20 cellular contexts compared by ENCODE assay signal in the genomic region with DNA sequence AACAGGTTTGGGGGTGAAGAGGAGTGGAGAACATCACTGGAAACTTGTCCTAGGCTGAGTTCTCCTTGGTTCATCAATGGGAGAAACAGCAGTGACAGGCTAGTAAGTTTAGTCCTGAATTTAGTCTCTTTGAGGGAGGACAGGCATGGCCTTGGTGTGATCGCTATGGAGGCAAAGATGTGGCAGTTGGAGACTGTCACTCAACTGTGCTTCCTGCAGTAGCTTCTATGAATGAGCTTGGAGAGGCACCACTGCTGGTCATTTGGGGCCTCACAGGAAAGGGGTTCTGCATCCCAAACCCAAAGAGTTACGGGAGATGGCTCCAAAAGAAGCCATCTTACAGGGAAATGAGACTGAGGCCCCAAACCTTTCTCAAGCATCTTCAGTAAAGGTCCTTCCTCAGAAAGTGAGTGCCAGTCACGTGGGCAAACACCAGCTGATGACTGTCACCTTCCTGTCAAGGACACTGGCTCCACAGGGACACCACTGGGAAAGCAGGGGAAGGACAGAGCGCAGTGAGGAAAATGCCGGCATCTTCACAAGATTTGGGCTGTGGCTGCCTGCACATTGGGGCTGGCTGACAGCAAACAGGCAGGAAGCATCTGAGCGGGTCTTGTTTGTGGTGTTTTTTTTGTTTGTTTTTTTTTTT. TPM values are rescaled to one million over a fixed set of nuclear protein-coding genes. Genes with fewer than 3 reads are reported as not detected.
DNase-seq lines count a peak whose midpoint lies in the region; ATAC-seq and TF ChIP-seq lines count a peak whose summit lies in the region.
"Had no signal": no experiment of that assay in that cellular context is flagged by ENCODE, and none has a peak within 500 bp of the region (broad histone marks: within the 10 kb centered on the region; RNA-seq: fewer than 3 reads in every experiment).

No MANE protein-coding gene starts in this region.

- no peak for TF ChIP-seq CTCF in OCI-LY7 (conservative IDR thresholded peaks at IDR 0.05; ENCODE audit: low read length)

- H3K27ac Mint-ChIP-seq in CD4-positive, CD25-positive, alpha-beta regulatory T cell, result peak overlapping the region in 2 of 3 donors; percentile 7 to 59
- peak overlapping the region; percentile 60 for H3K27ac Mint-ChIP-seq in central memory CD8-positive, alpha-beta T cell (ENCODE audit: low read depth)

- no peak overlapping the region for H3K27ac ChIP-seq in CD4-positive, CD25-positive, alpha-beta regulatory T cell (ENCODE audit: insufficient read depth, low read length, poor library complexity, severe bottlenecking)
- no peak overlapping the region for H3K27ac ChIP-seq in OCI-LY7 (ENCODE audit: low read depth, low read length, poor library complexity, severe bottlenecking)
- H3K27ac ChIP-seq: A549, GM23248, PC-9, RWPE1 had no signal

- peaks cover 5% of the 10 kb centered on the region for H3K27me3 Mint-ChIP-seq in CD4-positive, CD25-positive, alpha-beta regulatory T cell
- no peaks in the 10 kb centered on the region for H3K27me3 Mint-ChIP-seq in central memory CD8-positive, alpha-beta T cell

- H3K79me2 ChIP-seq in OCI-LY7 (ENCODE audit: insufficient read depth, low read depth, low read length), result peaks cover 6% of the 10 kb centered on the region

- no peak overlapping the region for H3K4me3 ChIP-seq in CD4-positive, CD25-positive, alpha-beta regulatory T cell (ENCODE audit: low read depth, low read length)
- H3K4me3 ChIP-seq in OCI-LY7 (ENCODE audit: low read depth, low read length, poor library complexity, severe bottlenecking), result no peak overlapping the region
- H3K4me3 ChIP-seq: A549, GM23248, HAP-1, PC-9 had no signal

- H3K4me3 Mint-ChIP-seq in CD4-positive, CD25-positive, alpha-beta regulatory T cell, result no peak overlapping the region
- H3K4me3 Mint-ChIP-seq in central memory CD8-positive, alpha-beta T cell, result no peak overlapping the region

- H3K36me3 ChIP-seq in CD4-positive, CD25-positive, alpha-beta regulatory T cell (ENCODE audit: control insufficient read depth, insufficient read depth, low read length), result peaks cover 7% of the 10 kb centered on the region
- peaks cover 14% of the 10 kb centered on the region for H3K36me3 ChIP-seq in OCI-LY7 (ENCODE audit: insufficient read depth, low read length)

- no peak overlapping the region for H3K4me2 ChIP-seq in OCI-LY7 (ENCODE audit: low read length)
- H3K4me2 ChIP-seq: A549, PC-9 had no signal

- no peaks in the 10 kb centered on the region for H3K9me2 ChIP-seq in OCI-LY7 (ENCODE audit: insufficient read depth, low read length)

- no peaks in the 10 kb centered on the region for H3K9me3 ChIP-seq in CD4-positive, CD25-positive, alpha-beta regulatory T cell (ENCODE audit: control insufficient read depth in 2 of 2, low read length in 2 of 2)
- H3K9me3 ChIP-seq in OCI-LY7 (ENCODE audit: low read length), result no peaks in the 10 kb centered on the region
- H3K9me3 ChIP-seq: A549, HAP-1 had no signal

- intact Hi-C loops in OCI-LY7 (cut with micrococcal nuclease; ENCODE audit: unreplicated experiment), result loop anchor here (10.0 kb wide), 1 partner anchor 337 kb away; no protein-coding TSS in a partner anchor

- DNase-seq in activated effector memory CD4-positive, alpha-beta T cell treated with anti-CD3 and anti-CD28 coated beads, Interleukin-2, amount 50 U/mL, for 16 hours, result peak; percentile 34
- DNase-seq in activated effector memory CD4-positive, alpha-beta T cell treated with Interleukin-2 at 50 U/mL for 16 hours, result no peak
- no peak for DNase-seq in CD4-positive, CD25-positive, alpha-beta regulatory T cell
- DNase-seq in OCI-LY7 (ENCODE audit: low spot score), result no peak
- no peak for DNase-seq in central memory CD8-positive, alpha-beta T cell (ENCODE audit: low spot score in 2 of 2)
- DNase-seq: GDM1, GM23248, NCI-H1092 treated with DMSO at 0.1 percent for 48 hours, NCI-H146, NCI-H2029 treated with DMSO at 0.1 percent for 48 hours, NCI-H2171 treated with DMSO at 0.1 percent for 48 hours, NCI-H82, PC-9 had no signal

- no peak for ATAC-seq in CD4-positive, CD25-positive, alpha-beta regulatory T cell (ENCODE audit: low read depth in 2 of 2)
- no peak for ATAC-seq in central memory CD8-positive, alpha-beta T cell (replicated peaks; ENCODE audit: extremely low read depth, poor library complexity, severe bottlenecking)
- ATAC-seq in HG02884 (IDR thresholded peaks at IDR 0.05; ENCODE audit: unreplicated experiment) (no peak), GM18907 (IDR thresholded peaks at IDR 0.05; ENCODE audit: unreplicated experiment) (no peak), GM21528 (IDR thresholded peaks at IDR 0.05; ENCODE audit: low FRiP score, unreplicated experiment) (no peak)
- ATAC-seq: A549 had no signal

- peaks cover 2% of the 10 kb centered on the region; the same call in 1 of the 2 replicates for H4K20me1 ChIP-seq in OCI-LY7 (ENCODE audit: insufficient read depth, low read length)

- no peaks in the 10 kb centered on the region for H3K9me3 Mint-ChIP-seq in CD4-positive, CD25-positive, alpha-beta regulatory T cell
- H3K9me3 Mint-ChIP-seq in central memory CD8-positive, alpha-beta T cell, result no peaks in the 10 kb centered on the region

- 0 out of 2 replicates have a peak overlapping the region, but pooled peaks have one; percentile 21 for H2AFZ ChIP-seq in OCI-LY7 (ENCODE audit: low read length)
- H2AFZ ChIP-seq: GM23248, PC-9 had no signal

- POLR2A ChIA-PET in OCI-LY7 (lab: Charles Lee), result interaction anchor here (1.7 kb wide), 1 partner anchor 25 kb away, joined by 6 read pairs; a partner anchor contains a TSS

- peaks cover 6% of the 10 kb centered on the region for H3K36me3 Mint-ChIP-seq in CD4-positive, CD25-positive, alpha-beta regulatory T cell
- peaks cover 14% of the 10 kb centered on the region for H3K36me3 Mint-ChIP-seq in central memory CD8-positive, alpha-beta T cell (ENCODE audit: insufficient read depth)

- BruUV-seq in OCI-LY7 (replicated peaks; lab: Mats Ljungman, UMichigan), result no TSS peak

- H3K4me1 ChIP-seq in CD4-positive, CD25-positive, alpha-beta regulatory T cell (ENCODE audit: control insufficient read depth, insufficient read depth, low read length, poor library complexity, severe bottlenecking), result peaks cover 10% of the 10 kb centered on the region
- peaks cover 14% of the 10 kb centered on the region for H3K4me1 ChIP-seq in OCI-LY7 (ENCODE audit: insufficient read depth, low read length, poor library complexity, severe bottlenecking)
- H3K4me1 ChIP-seq: HAP-1 had no signal

- no peaks in the 10 kb centered on the region for H3K27me3 ChIP-seq in CD4-positive, CD25-positive, alpha-beta regulatory T cell (ENCODE audit: control insufficient read depth, insufficient read depth, low read length)

- H3K4me1 Mint-ChIP-seq in CD4-positive, CD25-positive, alpha-beta regulatory T cell, result peaks cover 0 to 21% (median 15%) of the 10 kb centered on the region in 4 donors
- peaks cover 18% of the 10 kb centered on the region for H3K4me1 Mint-ChIP-seq in central memory CD8-positive, alpha-beta T cell

- CTCF ChIA-PET in OCI-LY7 (lab: Charles Lee; ENCODE audit: unreplicated experiment), result no interaction called here

RNA-seq across cellular contexts. Expression of a gene that starts 7.2 kb away (rescaled TPM):
- total RNA-seq in CD4-positive, CD25-positive, alpha-beta regulatory T cell, result 202 TPM
- 100 to 1,000 TPM; 148 to 188 (median 180) TPM for polyA plus RNA-seq in CD4-positive, CD25-positive, alpha-beta regulatory T cell
- 90.8 and 142 TPM in 2 replicates for total RNA-seq in OCI-LY7 (2014; rRNA removed; shearing (Covaris generic))
- 213 and 224 TPM in 2 replicates for total RNA-seq in OCI-LY7 (2022)

RNA-seq across cellular contexts. Expression of a gene that starts 46.0 kb away (rescaled TPM):
- total RNA-seq in CD4-positive, CD25-positive, alpha-beta regulatory T cell, result not detected
- polyA plus RNA-seq in CD4-positive, CD25-positive, alpha-beta regulatory T cell, result 1 to 10 TPM in 3 of 4 donors, not detected in 1; 1.2 to 4.1 (median 1.5) TPM
- not detected in 2 replicates for total RNA-seq in OCI-LY7 (2014; rRNA removed; shearing (Covaris generic))
- total RNA-seq in OCI-LY7 (2022), result not detected in 2 replicates
- total RNA-seq: Daoy, GM23248 had no signal
